ENCODE assay signal across 1 cellular context in the genomic region with DNA sequence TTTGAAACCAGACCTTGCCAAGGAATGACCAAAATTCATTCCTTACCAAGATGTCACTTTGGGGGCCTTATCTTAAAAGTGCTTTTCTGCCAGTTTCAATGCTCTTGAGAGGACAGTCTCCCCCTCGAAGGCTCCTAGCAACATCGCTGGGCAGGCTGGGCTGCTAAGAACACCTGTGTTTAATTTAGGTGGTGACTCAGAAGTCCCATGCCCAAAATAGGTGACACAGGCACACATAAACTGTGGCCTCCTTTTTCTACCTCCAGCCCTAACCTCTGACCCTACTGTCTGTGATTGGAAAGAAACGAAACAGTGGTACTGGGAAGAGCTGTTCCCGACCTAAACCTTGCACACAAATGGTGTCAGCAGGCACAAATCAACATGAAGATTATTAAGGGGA.
TF ChIP-seq lines count a peak whose summit lies in the region.

No MANE protein-coding gene starts in this region.

TF ChIP-seq in HCT116, 20 proteins besides CTCF, POLR2A, EP300 and RAD21:
- no peak for TF ChIP-seq YY1 (IDR thresholded peaks at IDR 0.05; ENCODE audit: extremely low read depth, insufficient replicate concordance, low read depth, low read length)
- 0 out of 2 replicates have a peak, but pooled peaks have one; percentile 29 for TF ChIP-seq FOSL1 (IDR thresholded peaks at IDR 0.05; ENCODE audit: low read depth)
TF ChIP-seq in HCT116: peak in this region for 1.
